2 cellular contexts compared by ENCODE assay signal in genomic region chr16:10386517-10387377, GRCh38.
A peak's percentile ranks its signal among the peaks of the same experiment; 100 is the strongest.
TF ChIP-seq lines count a peak whose summit lies in the region.

No MANE protein-coding gene starts in this region.

TF ChIP-seq in H1, 55 proteins besides CTCF, POLR2A, EP300 and RAD21:
- TF ChIP-seq SAP30 (IDR thresholded peaks at IDR 0.05; ENCODE audit: insufficient read depth, insufficient replicate concordance, low read length) (peak; percentile 42), KDM1A (IDR thresholded peaks at IDR 0.05; ENCODE audit: borderline replicate concordance, low read length) (no peak)
- TF ChIP-seq, protein P1, sequence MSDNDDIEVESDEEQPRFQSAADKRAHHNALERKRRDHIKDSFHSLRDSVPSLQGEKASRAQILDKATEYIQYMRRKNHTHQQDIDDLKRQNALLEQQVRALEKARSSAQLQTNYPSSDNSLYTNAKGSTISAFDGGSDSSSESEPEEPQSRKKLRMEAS (IDR thresholded peaks at IDR 0.05), result peak; percentile 62; the same call in 1 of the 2 replicates

TF ChIP-seq in neural cell, 6 proteins besides CTCF, POLR2A, EP300 and RAD21:
- TF ChIP-seq REST (IDR thresholded peaks at IDR 0.05; ENCODE audit: borderline replicate concordance), result no peak
- TF ChIP-seq MXI1 (conservative IDR thresholded peaks at IDR 0.05; ENCODE audit: poor library complexity, severe bottlenecking), result no peak
- TF ChIP-seq EZH2 (IDR thresholded peaks at IDR 0.05; ENCODE audit: borderline replicate concordance, insufficient read depth, low read length, poor library complexity, severe bottlenecking), result no peak
- no peak for TF ChIP-seq SMC3 (conservative IDR thresholded peaks at IDR 0.05; ENCODE audit: poor library complexity)
- no peak for TF ChIP-seq POLR2AphosphoS5 (IDR thresholded peaks at IDR 0.05)
- TF ChIP-seq TAF1 (IDR thresholded peaks at IDR 0.05; ENCODE audit: low read depth), result no peak
TF ChIP-seq in neural cell: peak in this region for 0.
